In the genomic region with DNA sequence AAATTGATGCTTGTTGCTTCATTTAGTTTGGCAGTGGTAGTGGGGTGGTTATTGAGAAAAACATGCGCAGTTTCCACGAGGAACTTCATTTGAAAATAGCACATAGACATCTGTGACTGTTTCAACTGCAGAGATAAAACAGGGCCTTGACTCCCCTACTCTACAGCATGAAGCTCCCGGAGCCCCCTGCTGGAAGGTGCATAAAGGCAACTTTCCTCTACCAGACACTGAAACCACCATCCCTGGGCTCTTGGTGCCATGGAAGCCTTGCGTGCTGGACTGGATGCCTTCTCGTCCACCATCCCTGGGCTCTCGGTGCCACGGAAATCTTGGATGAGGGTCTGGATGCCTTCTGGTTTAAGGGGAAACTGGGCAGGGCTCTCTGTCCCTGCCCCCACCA, we compare ENCODE assay signal across 8 cellular contexts.
A peak's percentile ranks its signal among the peaks of the same experiment; 100 is the strongest.
DNase-seq lines count a peak whose midpoint lies in the region; FAIRE-seq lines count a peak whose summit lies in the region.

No MANE protein-coding gene starts in this region.

- no peak overlapping the region for H3K27ac Mint-ChIP-seq in activated T-helper 2 cell treated with anti-CD3 and anti-CD28 coated beads, Interferon-gamma antibody, Interleukin-2, Interleukin-4, amounts not matched to agents 10 μg/mL and 5 μg/mL and 100 μg/mL, durations not matched to agents 14 hours and 24 hours and 36 hours

- peaks cover 9% of the 10 kb centered on the region for H3K4me1 Mint-ChIP-seq in activated T-helper 2 cell treated with anti-CD3 and anti-CD28 coated beads, Interferon-gamma antibody, Interleukin-2, Interleukin-4, amounts not matched to agents 10 μg/mL and 5 μg/mL and 100 μg/mL, durations not matched to agents 14 hours and 24 hours and 36 hours (ENCODE audit: low read depth)

- FAIRE-seq in urothelium cell line (lab: Jason Lieb, UNC): no peak

- no peaks in the 10 kb centered on the region for H3K27me3 Mint-ChIP-seq in activated T-helper 2 cell treated with anti-CD3 and anti-CD28 coated beads, Interferon-gamma antibody, Interleukin-2, Interleukin-4, amounts not matched to agents 10 μg/mL and 5 μg/mL and 100 μg/mL, durations not matched to agents 14 hours and 24 hours and 36 hours (ENCODE audit: low read depth)

- no peaks in the 10 kb centered on the region for H3K36me3 Mint-ChIP-seq in activated T-helper 2 cell treated with anti-CD3 and anti-CD28 coated beads, Interferon-gamma antibody, Interleukin-2, Interleukin-4, amounts not matched to agents 10 μg/mL and 5 μg/mL and 100 μg/mL, durations not matched to agents 14 hours and 24 hours and 36 hours (ENCODE audit: low read depth)

- intact Hi-C loops in activated T-helper 2 cell treated with anti-CD3 and anti-CD28 coated beads, Interferon-gamma antibody, Interleukin-2, Interleukin-4, amounts not matched to agents 10 μg/mL and 5 μg/mL and 100 μg/mL, durations not matched to agents 14 hours and 24 hours and 36 hours (cut with micrococcal nuclease): loop anchor here (2.0 kb wide), 1 partner anchor 120 kb away; no protein-coding TSS in a partner anchor

- peak; percentile 40 for DNase-seq in NCI-H748 (lab: John Stamatoyannopoulos, UW; ENCODE audit: unreplicated experiment)
- DNase-seq in NCI-H748 treated with DMSO at 0.1 percent for 48 hours (lab: John Stamatoyannopoulos, UW): no peak
- DNase-seq in NCI-H69 (lab: John Stamatoyannopoulos, UW): peak; percentile 62
- DNase-seq in activated naive CD4-positive, alpha-beta T cell treated with Interleukin-2 at 50 U/mL for 16 hours: peak; percentile 45
- peak; percentile 18 for DNase-seq in iris pigment epithelial cell (ENCODE audit: low read depth)
- DNase-seq in urothelium cell line (ENCODE audit: low spot score): peak; percentile 32
- DNase-seq in activated T-helper 2 cell treated with anti-CD3 and anti-CD28 coated beads, Interferon-gamma antibody, Interleukin-2, Interleukin-4, amounts not matched to agents 10 μg/mL and 5 μg/mL and 100 μg/mL, durations not matched to agents 14 hours and 24 hours and 36 hours (ENCODE audit: low spot score): no peak
- no peak for DNase-seq in NCI-H446 treated with DMSO at 0.1 percent for 48 hours (lab: John Stamatoyannopoulos, UW)

- no peak overlapping the region for H3K4me3 Mint-ChIP-seq in activated T-helper 2 cell treated with anti-CD3 and anti-CD28 coated beads, Interferon-gamma antibody, Interleukin-2, Interleukin-4, amounts not matched to agents 10 μg/mL and 5 μg/mL and 100 μg/mL, durations not matched to agents 14 hours and 24 hours and 36 hours (ENCODE audit: low read depth)

- H3K9me3 Mint-ChIP-seq in activated T-helper 2 cell treated with anti-CD3 and anti-CD28 coated beads, Interferon-gamma antibody, Interleukin-2, Interleukin-4, amounts not matched to agents 10 μg/mL and 5 μg/mL and 100 μg/mL, durations not matched to agents 14 hours and 24 hours and 36 hours: no peaks in the 10 kb centered on the region

Comparison
In these comparisons a context has a peak if more than half of its experiments do, and no peak if none do; other contexts are left out.
1. DNase-seq: peak in NCI-H748 (single experiment), NCI-H69 (single experiment), activated naive CD4-positive, alpha-beta T cell treated with Interleukin-2 at 50 U/mL for 16 hours (single experiment), iris pigment epithelial cell (single experiment) and urothelium cell line (single experiment); none in NCI-H748 treated with DMSO at 0.1 percent for 48 hours (single experiment), activated T-helper 2 cell treated with anti-CD3 and anti-CD28 coated beads, Interferon-gamma antibody, Interleukin-2, Interleukin-4, amounts not matched to agents 10 μg/mL and 5 μg/mL and 100 μg/mL, durations not matched to agents 14 hours and 24 hours and 36 hours (single experiment) and NCI-H446 treated with DMSO at 0.1 percent for 48 hours (single experiment).